Comparison of ENCODE assay signal across 24 cellular contexts in the genomic region with DNA sequence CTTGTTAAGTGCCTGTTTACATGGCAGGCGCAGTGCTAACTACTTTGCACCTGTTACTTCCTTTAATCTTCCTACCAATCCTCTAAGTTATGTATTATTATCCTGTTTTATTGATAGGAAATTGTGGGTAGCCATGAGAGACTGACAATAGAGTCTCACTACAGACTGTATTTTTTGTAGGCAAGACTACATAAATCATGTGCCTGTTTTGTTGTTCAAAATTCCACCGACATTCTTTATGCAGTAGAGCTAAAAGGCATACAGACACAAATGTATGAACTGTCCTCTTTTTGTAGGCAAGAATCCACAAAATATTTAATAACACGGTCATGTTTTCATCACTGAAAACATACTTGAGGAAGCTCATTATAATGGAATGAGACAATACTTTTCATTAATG.
"Had no signal": no experiment of that assay in that cellular context is flagged by ENCODE, and none has a peak within 500 bp of the region (broad histone marks: within the 10 kb centered on the region; RNA-seq: fewer than 3 reads in every experiment).

No MANE protein-coding gene starts in this region.

- DNase-seq: activated CD4-positive, alpha-beta T cell treated with anti-CD3 and anti-CD28 coated beads, Interleukin-2, amount 10 ng/mL, durations not matched to agents 7 days and 5 days; activated CD8-positive, alpha-beta T cell treated with anti-CD3 and anti-CD28 coated beads for 36 hours; activated T-cell treated with anti-CD3 and anti-CD28 coated beads, Interleukin-2, amount 50 U/mL, for 1 hour; aorta; caudate nucleus; head of caudate nucleus; hypothalamus; islet precursor cell; left cardiac atrium; natural killer cell; retina; sigmoid colon; spleen; stimulated activated CD4-positive, alpha-beta T cell treated with anti-CD3 and anti-CD28 coated beads, Interleukin-4, amount 100 ng/mL, for 1 hour; stimulated activated naive CD4-positive, alpha-beta T cell; testis; trophoblast cell had no signal

- ATAC-seq: activated CD4-positive, CD25-positive, alpha-beta regulatory T cell treated with anti-CD3 and anti-CD28 coated beads, Interleukin-2, amount 50 U/mL, for 24 hours; activated CD8-positive, alpha-beta T cell treated with anti-CD3 and anti-CD28 coated beads for 36 hours; activated naive CD4-positive, alpha-beta T cell treated with anti-CD3 and anti-CD28 coated beads, Interleukin-2, amount 50 U/mL, for 72 hours; gastroesophageal sphincter; left cardiac atrium; natural killer cell had no signal

- H3K27ac ChIP-seq: gastroesophageal sphincter, sigmoid colon, spleen, testis, vagina, VCaP had no signal

- H3K4me1 ChIP-seq: gastroesophageal sphincter, sigmoid colon, spleen, testis, vagina had no signal

- H3K4me3 Mint-ChIP-seq: activated CD4-positive, alpha-beta T cell treated with anti-CD3 and anti-CD28 coated beads, Interleukin-2, amount 10 ng/mL, durations not matched to agents 7 days and 5 days; activated CD8-positive, alpha-beta T cell treated with anti-CD3 and anti-CD28 coated beads for 36 hours; brain; natural killer cell had no signal

- H3K27ac Mint-ChIP-seq: activated CD4-positive, alpha-beta T cell treated with anti-CD3 and anti-CD28 coated beads, Interleukin-2, amount 10 ng/mL, durations not matched to agents 7 days and 5 days; activated CD8-positive, alpha-beta T cell treated with anti-CD3 and anti-CD28 coated beads for 36 hours; activated naive CD4-positive, alpha-beta T cell treated with anti-CD3 and anti-CD28 coated beads, Interleukin-2, amount 50 U/mL, for 72 hours; brain; natural killer cell; progenitor cell of endocrine pancreas had no signal

- H3K9me3 ChIP-seq: gastroesophageal sphincter, sigmoid colon, testis, vagina had no signal

- H3K36me3 ChIP-seq: gastroesophageal sphincter, sigmoid colon, spleen, vagina had no signal

- H3K36me3 Mint-ChIP-seq: activated naive CD4-positive, alpha-beta T cell treated with anti-CD3 and anti-CD28 coated beads, Interleukin-2, amount 50 U/mL, for 72 hours; brain; natural killer cell had no signal

- H3K27me3 Mint-ChIP-seq: activated CD4-positive, alpha-beta T cell treated with anti-CD3 and anti-CD28 coated beads, Interleukin-2, amount 10 ng/mL, durations not matched to agents 7 days and 5 days; activated CD8-positive, alpha-beta T cell treated with anti-CD3 and anti-CD28 coated beads for 36 hours; brain; progenitor cell of endocrine pancreas had no signal

- H3K4me1 Mint-ChIP-seq: activated CD4-positive, alpha-beta T cell treated with anti-CD3 and anti-CD28 coated beads, Interleukin-2, amount 10 ng/mL, durations not matched to agents 7 days and 5 days; brain; natural killer cell had no signal

- H3K4me3 ChIP-seq: gastroesophageal sphincter, sigmoid colon, spleen, testis, vagina had no signal

- H3K9me3 Mint-ChIP-seq: activated CD4-positive, alpha-beta T cell treated with anti-CD3 and anti-CD28 coated beads, Interleukin-2, amount 10 ng/mL, durations not matched to agents 7 days and 5 days had no signal

- H3K27me3 ChIP-seq: gastroesophageal sphincter, sigmoid colon, spleen, testis, vagina had no signal
